In genomic region chr15:38300395-38300794, GRCh38 we compare ENCODE assay signal across 1 cellular context.
TF ChIP-seq lines count a peak whose summit lies in the region.

No MANE protein-coding gene starts in this region.

TF ChIP-seq in HepG2, 621 proteins besides CTCF, POLR2A, EP300 and RAD21:
- TF ChIP-seq ZBTB10 (CRISPR knock-in tag; IDR thresholded peaks at IDR 0.05; ENCODE audit: borderline replicate concordance), result no peak
- no peak for TF ChIP-seq ZSCAN20 (CRISPR knock-in tag; IDR thresholded peaks at IDR 0.05; ENCODE audit: borderline replicate concordance)
- no peak for TF ChIP-seq MIXL1 (CRISPR knock-in tag; IDR thresholded peaks at IDR 0.05)
- no peak for TF ChIP-seq SSRP1 (CRISPR knock-in tag; IDR thresholded peaks at IDR 0.05)
- no peak for TF ChIP-seq ZBTB7B (CRISPR knock-in tag; IDR thresholded peaks at IDR 0.05)
- TF ChIP-seq MIER2 (CRISPR knock-in tag; IDR thresholded peaks at IDR 0.05), result no peak
- no peak for TF ChIP-seq RBFOX2 (IDR thresholded peaks at IDR 0.05; ENCODE audit: low read depth, low read length)
- no peak for TF ChIP-seq HNRNPK (IDR thresholded peaks at IDR 0.05; ENCODE audit: low read depth, low read length, poor library complexity, severe bottlenecking)
- TF ChIP-seq ZC3H13 (CRISPR knock-in tag; IDR thresholded peaks at IDR 0.05), result no peak
